In the genomic region with DNA sequence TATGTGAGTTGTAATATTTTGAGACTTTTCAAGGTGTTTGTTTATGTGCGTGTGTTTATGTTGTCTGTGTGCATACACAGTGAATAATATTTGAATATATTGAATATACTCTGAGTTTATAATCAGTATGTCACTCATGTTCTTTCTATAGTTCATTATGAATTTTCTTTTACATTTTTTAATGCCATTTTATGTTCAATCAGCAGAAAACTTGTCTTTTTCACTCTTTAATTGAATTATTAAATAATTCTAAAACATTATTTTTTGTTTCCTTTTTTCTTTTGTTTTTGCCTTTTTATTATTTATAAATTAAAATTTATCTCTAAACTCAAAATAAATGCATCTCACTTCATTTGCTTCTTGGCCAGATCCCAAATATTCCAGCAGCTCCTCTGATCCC, we compare ENCODE assay signal across 26 cellular contexts.
"Had no signal": no experiment of that assay in that cellular context is flagged by ENCODE, and none has a peak within 500 bp of the region (broad histone marks: within the 10 kb centered on the region; RNA-seq: fewer than 3 reads in every experiment).

No MANE protein-coding gene starts in this region.

- H3K4me1 ChIP-seq: SJCRH30 had no signal

- FAIRE-seq: TTC549 had no signal

- H3K27ac ChIP-seq: cardiac muscle cell, SJCRH30, SK-N-MC had no signal

- ATAC-seq: activated CD8-positive, alpha-beta T cell treated with anti-CD3 and anti-CD28 coated beads for 36 hours; activated T-cell treated with anti-CD3 and anti-CD28 coated beads, Interleukin-2, amount 50 U/mL, for 72 hours; activated T-helper 17 cell treated with anti-CD3 and anti-CD28 coated beads, Interleukin-2, amount 50 U/mL, for 72 hours; Panc1 had no signal

- H3K9me3 ChIP-seq: SJCRH30 had no signal

- H3K27me3 ChIP-seq: cardiac muscle cell, SJCRH30 had no signal

- DNase-seq: activated CD4-positive, alpha-beta T cell treated with anti-CD3 and anti-CD28 coated beads, Interleukin-2, amount 10 ng/mL, durations not matched to agents 24 days and 14 days; activated CD4-positive, alpha-beta T cell treated with anti-CD3 and anti-CD28 coated beads, Interleukin-2, amount 50 U/mL, for 4 hours; activated CD8-positive, alpha-beta T cell treated with anti-CD3 and anti-CD28 coated beads for 36 hours; activated effector memory CD4-positive, alpha-beta T cell treated with anti-CD3 and anti-CD28 coated beads, Interleukin-2, amount 50 U/mL, for 16 hours; activated naive CD4-positive, alpha-beta T cell; activated naive CD4-positive, alpha-beta T cell treated with anti-CD3 and anti-CD28 coated beads, Interleukin-2, amount 50 U/mL, for 16 hours; activated naive CD8-positive, alpha-beta T cell treated with anti-CD3 and anti-CD28 coated beads for 36 hours; activated T-cell treated with anti-CD3 and anti-CD28 coated beads, Interleukin-2, amount 50 U/mL, for 1 hour; activated T-cell treated with anti-CD3 and anti-CD28 coated beads, Interleukin-2, amount 50 U/mL, for 72 hours; amniotic stem cell; aorta; MM.1S; MV-4-11; NCI-H1092; NCI-H1436 treated with DMSO at 0.1 percent for 48 hours; NCI-H1694 treated with DMSO at 0.1 percent for 48 hours; NCI-H2029; NCI-H345; NCI-H524 treated with DMSO at 0.1 percent for 48 hours; SHP77; SJCRH30 had no signal

- H3K4me3 ChIP-seq: cardiac muscle cell, SJCRH30, SK-N-MC had no signal

- H3K36me3 ChIP-seq: cardiac muscle cell, SJCRH30 had no signal
